Comparison of ENCODE assay signal across 5 cellular contexts in the genomic region with DNA sequence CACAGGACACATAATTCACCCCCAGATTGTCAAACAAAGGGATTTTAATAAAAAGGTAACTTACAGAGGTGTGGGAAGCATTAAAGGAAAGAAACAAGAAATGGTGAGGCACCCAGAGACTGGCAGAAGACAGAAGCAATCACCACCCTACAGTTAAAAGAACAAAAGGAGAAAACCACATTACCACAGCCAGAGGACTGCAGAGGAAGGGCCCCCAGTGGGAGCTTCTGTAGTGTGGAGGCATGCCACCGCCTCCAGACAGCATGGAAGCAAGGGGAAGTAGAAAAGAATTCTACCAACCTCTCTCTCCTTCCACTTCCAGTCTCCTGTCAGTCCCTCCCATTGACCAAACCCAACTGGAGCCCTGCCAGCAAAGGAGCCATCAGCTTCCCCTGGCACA. TPM values are rescaled to one million over a fixed set of nuclear protein-coding genes. Genes with fewer than 3 reads are reported as not detected.
"Had no signal": no experiment of that assay in that cellular context is flagged by ENCODE, and none has a peak within 500 bp of the region (broad histone marks: within the 10 kb centered on the region; RNA-seq: fewer than 3 reads in every experiment).

No MANE protein-coding gene starts in this region.

RNA-seq across cellular contexts. Expression of a gene that starts 4.4 kb away (rescaled TPM):
- total RNA-seq: thoracic aorta, thyroid gland, ureter, uterus had no signal
- polyA plus RNA-seq: urinary bladder had no signal
